ENCODE assay signal across 9 cellular contexts in the genomic region with DNA sequence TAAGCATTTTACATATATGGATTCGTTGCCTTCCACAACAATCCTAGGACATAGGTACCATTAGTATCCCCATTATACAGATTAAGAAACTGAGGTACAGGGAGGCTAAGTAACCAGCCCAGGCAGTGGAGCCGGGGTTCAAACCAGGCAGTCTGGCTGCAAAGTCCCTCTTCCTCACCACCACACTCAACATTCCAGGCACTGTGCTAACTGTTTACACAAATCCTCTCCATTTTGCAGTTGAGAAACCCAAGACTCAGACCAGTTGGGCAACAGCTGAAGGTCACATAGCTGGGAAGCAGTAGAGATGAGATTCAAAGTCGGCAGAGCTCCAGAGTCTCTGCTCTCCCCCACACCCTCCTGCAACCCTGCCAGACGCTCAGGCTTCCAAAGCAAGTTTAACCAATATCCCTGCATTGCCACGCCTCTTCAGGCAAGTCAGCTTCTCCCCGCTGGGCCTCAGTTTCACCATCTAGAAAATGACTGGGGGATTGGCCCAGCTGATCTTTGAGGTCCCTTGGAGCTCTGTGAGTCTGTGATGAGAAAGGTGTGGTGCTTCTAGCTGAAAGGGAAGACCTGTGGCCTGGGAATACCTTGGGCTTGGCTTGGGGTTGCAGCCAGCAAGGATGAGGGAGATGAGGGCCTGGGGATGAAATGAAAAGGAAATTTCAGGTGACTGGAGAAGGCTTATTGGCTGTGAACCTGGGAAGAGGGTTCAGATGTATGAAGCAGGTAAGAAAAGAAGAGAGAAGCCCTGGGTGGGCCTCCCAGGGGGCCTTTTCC. TPM values are rescaled to one million over a fixed set of nuclear protein-coding genes. Genes with fewer than 3 reads are reported as not detected.
A peak's percentile ranks its signal among the peaks of the same experiment; 100 is the strongest.
DNase-seq lines count a peak whose midpoint lies in the region; ATAC-seq, FAIRE-seq and TF ChIP-seq lines count a peak whose summit lies in the region.
"Had no signal": no experiment of that assay in that cellular context is flagged by ENCODE, and none has a peak within 500 bp of the region (broad histone marks: within the 10 kb centered on the region; RNA-seq: fewer than 3 reads in every experiment).

No MANE protein-coding gene starts in this region.

- 52 to 53% methylated on average over 6 of the region's 6 CpGs for WGBS in esophagus, 2 donors
- 71 to 72% methylated on average over 6 of the region's 6 CpGs for WGBS in pancreas, 2 donors

- no peaks in the 10 kb centered on the region for H3K27me3 Mint-ChIP-seq in CD4-positive, alpha-beta memory T cell
- H3K27me3 Mint-ChIP-seq in endothelial cell (ENCODE audit: unreplicated experiment) = peaks cover 8% of the 10 kb centered on the region

- no peaks in the 10 kb centered on the region for H3F3A ChIP-seq in MM.1S (ENCODE audit: insufficient read depth, low read length)

- H3K36me3 ChIP-seq in CD4-positive, alpha-beta memory T cell (ENCODE audit: insufficient read depth, low read length) = peaks cover 35% of the 10 kb centered on the region
- H3K36me3 ChIP-seq in esophagus (ENCODE audit: control insufficient read depth in 2 of 2, insufficient read depth in 2 of 2, low read length in 1 of 2) (no peaks in the 10 kb centered on the region), pancreas (no peaks in the 10 kb centered on the region), MM.1S (replicated peaks; ENCODE audit: insufficient read depth, low read length) (no peaks in the 10 kb centered on the region)

- TF ChIP-seq CTCF in pancreas (IDR thresholded peaks at IDR 0.05) (no peak), endothelial cell (IDR thresholded peaks at IDR 0.05; ENCODE audit: unreplicated experiment) (no peak), MM.1S (IDR thresholded peaks at IDR 0.05; ENCODE audit: low read length) (no peak), GM10248 (IDR thresholded peaks at IDR 0.05; ENCODE audit: control extremely low read depth, extremely low read depth, low read depth, missing control alignments) (no peak)

- H3K9me3 ChIP-seq in CD4-positive, alpha-beta memory T cell (ENCODE audit: control insufficient read depth in 1 of 2, low read length in 2 of 2) = no peaks in the 10 kb centered on the region
- no peaks in the 10 kb centered on the region for H3K9me3 ChIP-seq in esophagus (ENCODE audit: control insufficient read depth in 2 of 2, insufficient read depth in 1 of 2, low read depth in 1 of 2, low read length in 1 of 2)
- H3K9me3 ChIP-seq in pancreas = no peaks in the 10 kb centered on the region
- no peaks in the 10 kb centered on the region for H3K9me3 ChIP-seq in MM.1S (replicated peaks; ENCODE audit: insufficient read depth, low read length)

- ATAC-seq in pancreas = peak; percentile 23 to 54 (median 48)

- no peaks in the 10 kb centered on the region for H3K79me2 ChIP-seq in MM.1S (ENCODE audit: low read length)

- peak overlapping the region in 5 of 8 donors; percentile 8 to 69 (median 39) for H3K4me3 Mint-ChIP-seq in CD4-positive, alpha-beta memory T cell
- no peak overlapping the region for H3K4me3 Mint-ChIP-seq in endothelial cell (ENCODE audit: unreplicated experiment)

- intact Hi-C loops in CD4-positive, alpha-beta memory T cell (cut with micrococcal nuclease) = no loop called here
- intact Hi-C loops in pancreas (cut with DNase I) = loop anchor here in 1 of 3 donors (10.0 kb wide), 1 partner anchor 186 kb away; the partner anchor contains the start of gene GJD3

- H3K4me3 ChIP-seq in CD4-positive, alpha-beta memory T cell (ENCODE audit: low read length in 2 of 2) = no peak overlapping the region
- H3K4me3 ChIP-seq in esophagus (ENCODE audit: low read depth in 1 of 2, low read length in 2 of 2) = no peak overlapping the region
- no peak overlapping the region for H3K4me3 ChIP-seq in pancreas
- H3K4me3 ChIP-seq in MM.1S (ENCODE audit: low read length) = no peak overlapping the region

- peak overlapping the region in 6 of 7 donors; percentile 70 to 91 (median 82) for H3K27ac Mint-ChIP-seq in CD4-positive, alpha-beta memory T cell
- no peak overlapping the region for H3K27ac Mint-ChIP-seq in endothelial cell (ENCODE audit: unreplicated experiment)

- POLR2A ChIA-PET in CD4-positive, alpha-beta memory T cell (lab: Charles Lee; ENCODE audit: partially characterized antibody) = interaction anchor here (1.0 to 28.0 kb wide), 11 partner anchors 10 to 134 kb away, joined by 3 to 1226 read pairs (median 10); partner anchors contain the start of genes CCR7 and TOP2A
- POLR2A ChIA-PET in GM10248 (lab: Yijun Ruan, JAX) = interaction anchor here (1.1 to 4.1 kb wide), 2 partner anchors 9 to 64 kb away, joined by 6 to 21 read pairs; no protein-coding TSS in a partner anchor

- no peak for FAIRE-seq in pancreas (lab: Jason Lieb, UNC)
- FAIRE-seq: colon had no signal

- H3K4me2 ChIP-seq in MM.1S (ENCODE audit: low read depth, low read length) = no peak overlapping the region

- H3K9me3 Mint-ChIP-seq in CD4-positive, alpha-beta memory T cell = no peaks in the 10 kb centered on the region
- no peaks in the 10 kb centered on the region for H3K9me3 Mint-ChIP-seq in endothelial cell (ENCODE audit: unreplicated experiment)

- H3K9me2 ChIP-seq in MM.1S (replicated peaks; ENCODE audit: insufficient read depth, low read length) = no peaks in the 10 kb centered on the region

- H2AFZ ChIP-seq in MM.1S (ENCODE audit: low read length) = no peak overlapping the region

- CTCF ChIA-PET in CD4-positive, alpha-beta memory T cell (lab: Charles Lee; ENCODE audit: partially characterized antibody) = interaction anchor here (2.4 to 19.3 kb wide), 4 partner anchors 8 to 64 kb away, joined by 6 to 512 read pairs (median 268); no protein-coding TSS in a partner anchor
- CTCF ChIA-PET in GM10248 (lab: Yijun Ruan, JAX) = interaction anchor here (1.1 to 24.3 kb wide), 4 partner anchors 9 to 64 kb away, joined by 4 to 356 read pairs (median 10); no protein-coding TSS in a partner anchor

- peaks cover 72 to 100% (median 87%) of the 10 kb centered on the region in 4 donors for H3K4me1 Mint-ChIP-seq in CD4-positive, alpha-beta memory T cell
- H3K4me1 Mint-ChIP-seq in endothelial cell (ENCODE audit: unreplicated experiment) = peaks cover 17% of the 10 kb centered on the region

- H3K36me3 Mint-ChIP-seq in CD4-positive, alpha-beta memory T cell = peaks cover 32 to 40% of the 10 kb centered on the region in 2 donors
- no peaks in the 10 kb centered on the region for H3K36me3 Mint-ChIP-seq in endothelial cell (ENCODE audit: low read depth, unreplicated experiment)

- H3K27ac ChIP-seq in CD4-positive, alpha-beta memory T cell (ENCODE audit: low read depth, low read length) = no peak overlapping the region
- H3K27ac ChIP-seq in esophagus (ENCODE audit: low read depth in 2 of 2, low read length in 1 of 2) (peak overlapping the region; percentile 80 to 87), pancreas (peak overlapping the region in 3 of 4 donors; percentile 31 to 52 (median 50)), MM.1S (ENCODE audit: low read length) (no peak overlapping the region)

- no peak overlapping the region for H3K9ac ChIP-seq in MM.1S (ENCODE audit: low read length)

- no peaks in the 10 kb centered on the region for H4K20me1 ChIP-seq in MM.1S (ENCODE audit: insufficient read depth, low read length)

- no peaks in the 10 kb centered on the region for H3K27me3 ChIP-seq in CD4-positive, alpha-beta memory T cell (ENCODE audit: insufficient read depth, low read length)
- H3K27me3 ChIP-seq in esophagus (ENCODE audit: control insufficient read depth in 1 of 2, insufficient read depth in 2 of 2, low read length in 2 of 2) = no peaks in the 10 kb centered on the region
- no peaks in the 10 kb centered on the region for H3K27me3 ChIP-seq in pancreas
- H3K27me3 ChIP-seq in MM.1S (replicated peaks; ENCODE audit: insufficient read depth, low read length) = peaks cover 4% of the 10 kb centered on the region

- DNase-seq in CD4-positive, alpha-beta memory T cell = peak in 1 of 5 donors; percentile 12
- peak; percentile 49 for DNase-seq in RPMI7951 (ENCODE audit: low read depth)
- peak in 3 of 6 donors; percentile 20 to 45 (median 44) for DNase-seq in pancreas
- DNase-seq in endothelial cell (ENCODE audit: low spot score) = no peak
- DNase-seq in MM.1S = no peak
- DNase-seq in GM10248 (ENCODE audit: extremely low spot score) = no peak
- no peak for DNase-seq in DMS79 (lab: John Stamatoyannopoulos, UW)

- H3K4me1 ChIP-seq in CD4-positive, alpha-beta memory T cell (ENCODE audit: insufficient read depth, low read length) = peaks cover 99% of the 10 kb centered on the region
- H3K4me1 ChIP-seq in esophagus (ENCODE audit: control insufficient read depth in 2 of 2, insufficient read depth in 2 of 2, low read length in 1 of 2) = peaks cover 12 to 30% of the 10 kb centered on the region in 2 donors
- H3K4me1 ChIP-seq in pancreas = peaks cover 9 to 11% (median 9%) of the 10 kb centered on the region in 3 donors
- peaks cover 9% of the 10 kb centered on the region; the same call in 1 of the 2 replicates for H3K4me1 ChIP-seq in MM.1S (ENCODE audit: low read length)

RNA-seq across cellular contexts. Expression of gene CCR7, which starts 14.0 kb away (rescaled TPM):
- 100 to 1,000 TPM; 268 to 269 TPM for total RNA-seq in CD4-positive, alpha-beta memory T cell
- 100 to 1,000 TPM; 436 to 502 TPM for polyA plus RNA-seq in CD4-positive, alpha-beta memory T cell
- not detected in 2 replicates for total RNA-seq in RPMI7951 (2014; rRNA removed; shearing (Covaris generic))
- under 1 TPM; 0.16 to 0.54 TPM for polyA plus RNA-seq in esophagus
- total RNA-seq in pancreas = under 1 TPM in 3 of 6 donors, not detected in 3; 0.09 to 0.82 (median 0.09) TPM
- under 1 TPM; 0.07 to 0.08 TPM for polyA plus RNA-seq in pancreas
- total RNA-seq in endothelial cell (ENCODE audit: unreplicated experiment) = 0.51 TPM

RNA-seq across cellular contexts. Expression of gene TNS4, which starts 49.9 kb away (rescaled TPM):
- 1 to 10 TPM in 1 of 2 experiments, under 1 TPM in 1; 0.25 to 1.8 TPM for total RNA-seq in CD4-positive, alpha-beta memory T cell
- polyA plus RNA-seq in CD4-positive, alpha-beta memory T cell = under 1 TPM; 0.18 to 0.33 TPM
- total RNA-seq in RPMI7951 (2014; rRNA removed; shearing (Covaris generic)) = not detected in 2 replicates
- 10 to 100 TPM; 25.4 to 74.8 TPM for polyA plus RNA-seq in esophagus
- total RNA-seq in pancreas = under 1 TPM in 2 of 6 donors, not detected in 4; 0.16 to 0.24 TPM
- not detected for polyA plus RNA-seq in pancreas
- total RNA-seq in endothelial cell (ENCODE audit: unreplicated experiment) = 0.08 TPM

Comparison
In these comparisons a context has a peak if more than half of its experiments do, and no peak if none do; other contexts are left out.
1. H3K27ac ChIP-seq: peak in esophagus (2 of 2) and pancreas (3 of 4); none in CD4-positive, alpha-beta memory T cell (single experiment) and MM.1S (single experiment).
2. RNA of gene CCR7, which starts 14.0 kb away (total RNA-seq): 268 to 269 TPM in CD4-positive, alpha-beta memory T cell; 0.51 TPM in endothelial cell (single experiment), 0.09 to 0.82 TPM in pancreas and not detected in RPMI7951; every median in the first group is over 100 times any median in the second.